8 cellular contexts compared by ENCODE assay signal in the genomic region with DNA sequence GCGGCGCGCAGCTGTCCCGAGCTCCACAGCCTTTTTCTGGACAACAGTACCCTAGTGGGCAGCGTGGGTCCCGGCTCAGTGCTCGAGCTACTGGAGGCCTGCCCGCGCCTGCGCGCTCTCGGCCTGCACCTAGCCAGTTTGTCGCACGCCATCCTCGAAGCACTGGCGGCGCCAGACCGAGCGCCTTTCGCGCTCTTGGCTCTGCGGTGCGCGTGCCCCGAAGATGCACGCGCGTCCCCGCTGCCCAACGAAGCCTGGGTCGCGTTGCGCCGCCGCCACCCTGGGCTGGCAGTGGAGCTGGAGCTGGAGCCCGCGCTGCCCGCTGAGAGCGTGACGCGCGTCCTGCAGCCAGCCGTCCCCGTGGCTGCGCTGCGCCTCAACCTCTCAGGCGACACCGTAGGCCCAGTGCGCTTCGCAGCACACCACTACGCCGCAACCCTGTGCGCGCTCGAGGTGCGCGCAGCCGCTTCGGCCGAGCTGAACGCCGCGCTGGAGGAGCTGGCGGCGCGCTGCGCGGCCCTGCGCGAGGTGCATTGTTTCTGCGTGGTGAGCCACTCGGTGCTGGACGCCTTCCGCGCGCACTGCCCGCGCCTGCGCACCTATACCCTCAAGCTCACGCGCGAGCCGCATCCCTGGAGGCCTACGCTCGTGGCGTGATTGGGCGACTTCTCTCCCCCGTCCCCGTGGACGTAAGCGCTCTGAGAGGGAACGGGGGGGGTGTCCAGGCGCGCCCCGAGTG. TPM values are rescaled to one million over a fixed set of nuclear protein-coding genes. Genes with fewer than 3 reads are reported as not detected.
DNase-seq lines count a peak whose midpoint lies in the region; ATAC-seq and TF ChIP-seq lines count a peak whose summit lies in the region.

No MANE protein-coding gene starts in this region.

- H3K4me3 ChIP-seq in HL-60 (replicated peaks; ENCODE audit: insufficient read depth, low read length) (peak overlapping the region; percentile 32), RWPE2 (ENCODE audit: severe bottlenecking) (peak overlapping the region; percentile 35), duodenal mucosa (ENCODE audit: low read depth in 1 of 2, low read length in 2 of 2) (peak overlapping the region; percentile 61 to 65), thyroid gland (replicated peaks in 1 of 3) (peak overlapping the region in 1 of 3 donors; percentile 36)

- ATAC-seq in RWPE2 (ENCODE audit: low read depth) (peak; percentile 49), GM21381 (IDR thresholded peaks at IDR 0.05; ENCODE audit: unreplicated experiment) (no peak), omental fat pad (ENCODE audit: low FRiP score) (no peak), HG02588 (IDR thresholded peaks at IDR 0.05; ENCODE audit: unreplicated experiment) (no peak)

- peak in 1 of 2 donors; percentile 47 for TF ChIP-seq POLR2A in thyroid gland (IDR thresholded peaks at IDR 0.05)

- H3K27me3 ChIP-seq in HL-60 (ENCODE audit: insufficient read depth, poor library complexity, severe bottlenecking): peaks cover 44% of the 10 kb centered on the region
- no peaks in the 10 kb centered on the region for H3K27me3 ChIP-seq in RWPE2 (ENCODE audit: insufficient read depth, poor library complexity, severe bottlenecking)
- H3K27me3 ChIP-seq in duodenal mucosa (ENCODE audit: control insufficient read depth in 1 of 2, insufficient read depth in 2 of 2, low read length in 2 of 2): peaks cover 35 to 45% of the 10 kb centered on the region in 2 donors
- no peaks in the 10 kb centered on the region for H3K27me3 ChIP-seq in thyroid gland

- DNase-seq in HL-60 (ENCODE audit: low read depth in 1 of 2, low spot score in 1 of 2) (no peak), RWPE2 (ENCODE audit: low spot score) (peak; percentile 77), mesothelial cell of epicardium (ENCODE audit: low spot score in 2 of 2, unreplicated experiment in 2 of 2) (no peak), thyroid gland (peak; percentile 84 to 85), omental fat pad (ENCODE audit: low spot score) (no peak)

- peaks cover 95% of the 10 kb centered on the region for H3K27me3 Mint-ChIP-seq in mesothelial cell of epicardium (ENCODE audit: low read depth)

- intact Hi-C loops in thyroid gland (cut with DNase I): no loop called here

- no peaks in the 10 kb centered on the region for H3K36me3 ChIP-seq in RWPE2 (ENCODE audit: low read depth)
- H3K36me3 ChIP-seq in duodenal mucosa (ENCODE audit: control insufficient read depth in 1 of 2, insufficient read depth in 2 of 2, low read length in 2 of 2): no peaks in the 10 kb centered on the region
- H3K36me3 ChIP-seq in thyroid gland: no peaks in the 10 kb centered on the region

- H3K36me3 Mint-ChIP-seq in mesothelial cell of epicardium: no peaks in the 10 kb centered on the region

- peaks cover 24% of the 10 kb centered on the region for H3K4me1 Mint-ChIP-seq in mesothelial cell of epicardium

- H3K27ac Mint-ChIP-seq in mesothelial cell of epicardium: no peak overlapping the region

- no peaks in the 10 kb centered on the region for H3K9me3 ChIP-seq in RWPE2 (ENCODE audit: severe bottlenecking)
- H3K9me3 ChIP-seq in duodenal mucosa (ENCODE audit: control insufficient read depth in 1 of 2, low read length in 2 of 2): no peaks in the 10 kb centered on the region
- H3K9me3 ChIP-seq in thyroid gland: no peaks in the 10 kb centered on the region

- 0 to 4% methylated on average over 5 to 52 of the region's 95 CpGs for WGBS in thyroid gland, 2 donors

- TF ChIP-seq CTCF in HL-60 (IDR thresholded peaks at IDR 0.05; ENCODE audit: insufficient read depth, low read length): no peak
- peak; percentile 4 for TF ChIP-seq CTCF in RWPE2 (IDR thresholded peaks at IDR 0.05; ENCODE audit: poor library complexity, severe bottlenecking)
- no peak for TF ChIP-seq CTCF in mesothelial cell of epicardium (IDR thresholded peaks at IDR 0.05; ENCODE audit: unreplicated experiment)
- peak in 1 of 6 experiments; percentile 16 for TF ChIP-seq CTCF in thyroid gland (IDR thresholded peaks at IDR 0.05)
- TF ChIP-seq CTCF in omental fat pad (IDR thresholded peaks at IDR 0.05): no peak

- no peak overlapping the region for H3K27ac ChIP-seq in HL-60 (replicated peaks)
- peak overlapping the region; percentile 43 for H3K27ac ChIP-seq in RWPE2 (ENCODE audit: poor library complexity, severe bottlenecking)
- no peak overlapping the region for H3K27ac ChIP-seq in duodenal mucosa (ENCODE audit: low read depth, low read length)
- H3K27ac ChIP-seq in thyroid gland: peak overlapping the region in 2 of 3 donors; percentile 23 to 80

- no peaks in the 10 kb centered on the region for H3K9me3 Mint-ChIP-seq in mesothelial cell of epicardium

- H3K4me1 ChIP-seq in RWPE2 (ENCODE audit: insufficient read depth, poor library complexity, severe bottlenecking) (no peaks in the 10 kb centered on the region), duodenal mucosa (ENCODE audit: control insufficient read depth in 1 of 2, insufficient read depth in 2 of 2, low read length in 2 of 2) (peaks cover 39 to 52% of the 10 kb centered on the region in 2 donors), thyroid gland (peaks cover 47 to 51% of the 10 kb centered on the region in 2 donors)

- H3K4me3 Mint-ChIP-seq in mesothelial cell of epicardium: peak overlapping the region; percentile 49

- no peak overlapping the region for H3K9ac ChIP-seq in duodenal mucosa (ENCODE audit: low read depth in 1 of 2, low read length in 2 of 2)

RNA-seq across cellular contexts. Expression of a gene that starts 1.2 kb away (rescaled TPM):
- 10.7 to 14.2 TPM (median 13.1 TPM) in 3 replicates for total RNA-seq in mesothelial cell of epicardium
- 10 to 100 TPM; 17.3 to 52.5 (median 36.6) TPM for total RNA-seq in thyroid gland
- total RNA-seq in omental fat pad: 10 to 100 TPM; 21.2 to 77.2 (median 35.8) TPM

RNA-seq across cellular contexts. Expression of a gene that starts 3.6 kb away (rescaled TPM):
- total RNA-seq in mesothelial cell of epicardium (8.1 to 8.9 TPM (median 8.2 TPM) in 3 replicates), thyroid gland (10 to 100 TPM; 26.3 to 41.9 (median 35.6) TPM), omental fat pad (10 to 100 TPM; 12.8 to 24.7 (median 15.9) TPM)

RNA-seq across cellular contexts. Expression of a gene that starts 3.6 kb away (rescaled TPM):
- total RNA-seq in mesothelial cell of epicardium (7.2 to 7.8 TPM (median 7.8 TPM) in 3 replicates), thyroid gland (10 to 100 TPM; 27.0 to 42.2 (median 37.0) TPM), omental fat pad (10 to 100 TPM; 25.3 to 32.5 (median 28.9) TPM)

RNA-seq across cellular contexts. Expression of a gene that starts 7.0 kb away (rescaled TPM):
- 14.0 to 15.5 TPM (median 14.2 TPM) in 3 replicates for total RNA-seq in mesothelial cell of epicardium
- 10 to 100 TPM; 38.3 to 97.0 (median 63.5) TPM for total RNA-seq in thyroid gland
- total RNA-seq in omental fat pad: 10 to 100 TPM; 17.1 to 60.4 (median 41.3) TPM

RNA-seq across cellular contexts. Expression of a gene that starts 12.5 kb away (rescaled TPM):
- total RNA-seq in mesothelial cell of epicardium (20.1 to 21.4 TPM (median 20.6 TPM) in 3 replicates), thyroid gland (100 to 1,000 TPM in 1 of 4 donors, 10 to 100 TPM in 3; 52.0 to 103 (median 85.7) TPM), omental fat pad (10 to 100 TPM in 3 of 4 donors, 1 to 10 TPM in 1; 6.8 to 19.2 (median 14.9) TPM)

Comparison
In these comparisons a context has a peak if more than half of its experiments do, and no peak if none do; other contexts are left out.
1. DNase-seq: peak in RWPE2 (single experiment) and thyroid gland (2 of 2); none in HL-60 (0 of 2), mesothelial cell of epicardium (0 of 2) and omental fat pad (single experiment).
2. H3K27ac ChIP-seq: peak in RWPE2 (single experiment) and thyroid gland (2 of 3); none in HL-60 (single experiment) and duodenal mucosa (single experiment).